Comparison of ENCODE assay signal across 8 cellular contexts in the genomic region with DNA sequence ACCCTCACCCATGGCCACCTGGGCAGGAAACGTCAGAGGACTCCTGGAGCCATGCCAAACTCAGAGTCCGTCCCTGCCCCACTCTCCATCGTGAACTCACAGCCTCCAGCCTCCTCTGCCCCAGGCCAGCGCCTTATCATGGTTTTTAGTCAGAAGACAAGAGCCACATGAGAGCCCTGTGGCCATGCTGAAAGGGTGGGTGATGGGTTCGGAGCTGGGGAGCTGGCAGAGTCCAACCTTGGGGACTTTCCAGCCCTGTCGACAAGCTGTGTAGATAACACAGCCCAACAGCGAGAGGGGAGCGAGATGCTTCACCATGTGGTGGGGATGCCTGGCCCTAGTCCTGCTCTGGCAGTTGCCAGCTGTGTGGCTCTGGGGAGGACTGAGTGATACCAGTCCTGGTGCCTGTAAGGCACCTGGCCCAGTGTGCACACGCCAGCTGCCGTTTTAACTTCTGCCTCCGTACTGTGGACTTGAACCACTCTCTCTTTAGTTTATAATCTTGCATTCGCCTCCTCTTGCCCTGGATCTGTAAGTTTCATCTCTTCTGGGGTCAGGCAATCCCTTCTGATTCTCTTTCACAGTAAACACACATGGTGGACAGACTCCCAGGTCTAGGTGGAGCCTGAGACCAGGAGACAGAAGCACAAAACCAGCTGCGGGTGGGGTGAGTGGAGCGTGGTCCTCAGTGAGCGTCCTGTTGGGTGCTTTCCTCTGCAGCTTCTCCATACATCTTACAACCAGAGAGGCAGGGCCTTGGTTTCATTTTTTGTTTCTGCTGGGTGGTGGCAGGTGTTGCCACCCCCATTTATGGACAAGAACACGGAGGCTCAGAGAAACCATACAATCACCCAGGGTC. TPM values are rescaled to one million over a fixed set of nuclear protein-coding genes. Genes with fewer than 3 reads are reported as not detected.
DNase-seq lines count a peak whose midpoint lies in the region; ATAC-seq and TF ChIP-seq lines count a peak whose summit lies in the region.

No MANE protein-coding gene starts in this region.

- no peaks in the 10 kb centered on the region for H3K9me3 ChIP-seq in CD4-positive, alpha-beta memory T cell (ENCODE audit: control insufficient read depth in 1 of 2, low read length in 2 of 2)

- peak; percentile 69 for ATAC-seq in HG03108 (IDR thresholded peaks at IDR 0.05; ENCODE audit: unreplicated experiment)
- ATAC-seq in central memory CD8-positive, alpha-beta T cell (replicated peaks; ENCODE audit: extremely low read depth, poor library complexity, severe bottlenecking) = peak; percentile 87

- peaks cover 6 to 22% of the 10 kb centered on the region in 2 donors for H3K36me3 Mint-ChIP-seq in CD4-positive, alpha-beta memory T cell
- H3K36me3 Mint-ChIP-seq in central memory CD8-positive, alpha-beta T cell (ENCODE audit: insufficient read depth) = peaks cover 11% of the 10 kb centered on the region
- peaks cover 32% of the 10 kb centered on the region for H3K36me3 Mint-ChIP-seq in HFFc6 (ENCODE audit: low read depth)

- peak overlapping the region in 5 of 8 donors; percentile 5 to 66 (median 50) for H3K4me3 Mint-ChIP-seq in CD4-positive, alpha-beta memory T cell
- peak overlapping the region; percentile 70 for H3K4me3 Mint-ChIP-seq in central memory CD8-positive, alpha-beta T cell
- no peak overlapping the region for H3K4me3 Mint-ChIP-seq in HFFc6

- in situ Hi-C loops in KBM-7 (cut with MboI; ENCODE audit: low pct_unique_long_range_greater_than_20kb, low sequenced_read_pairs) = no loop called here

- no peak overlapping the region for H3K27ac ChIP-seq in CD4-positive, alpha-beta memory T cell (ENCODE audit: low read depth, low read length)
- H3K27ac ChIP-seq in substantia nigra (ENCODE audit: low read depth, low read length, poor library complexity, severe bottlenecking) = no peak overlapping the region

- peaks cover 0 to 8% (median 5%) of the 10 kb centered on the region in 8 donors for H3K9me3 Mint-ChIP-seq in CD4-positive, alpha-beta memory T cell
- H3K9me3 Mint-ChIP-seq in central memory CD8-positive, alpha-beta T cell = no peaks in the 10 kb centered on the region
- H3K9me3 Mint-ChIP-seq in HFFc6 = peaks cover 8% of the 10 kb centered on the region

- H3K4me1 Mint-ChIP-seq in CD4-positive, alpha-beta memory T cell = peaks cover 4 to 14% (median 8%) of the 10 kb centered on the region in 4 donors
- H3K4me1 Mint-ChIP-seq in central memory CD8-positive, alpha-beta T cell = peaks cover 57% of the 10 kb centered on the region
- H3K4me1 Mint-ChIP-seq in HFFc6 (ENCODE audit: low read depth) = peaks cover 26% of the 10 kb centered on the region

- DNase-seq in CD4-positive, alpha-beta memory T cell = no peak
- peak; percentile 61 for DNase-seq in GM19240 (ENCODE audit: insufficient read length, low spot score)
- peak; percentile 27 to 49 for DNase-seq in central memory CD8-positive, alpha-beta T cell (ENCODE audit: low spot score in 2 of 2)
- no peak for DNase-seq in NCI-H187 treated with DMSO at 0.1 percent for 48 hours (lab: John Stamatoyannopoulos, UW)
- no peak for DNase-seq in KBM-7
- no peak for DNase-seq in substantia nigra (lab: John Stamatoyannopoulos, UW)
- DNase-seq in HFFc6 = no peak

- no peak for TF ChIP-seq CTCF in HFFc6 (IDR thresholded peaks at IDR 0.05)

- H3K27me3 ChIP-seq in CD4-positive, alpha-beta memory T cell (ENCODE audit: insufficient read depth, low read length) = no peaks in the 10 kb centered on the region

- no peaks in the 10 kb centered on the region for H3K27me3 Mint-ChIP-seq in CD4-positive, alpha-beta memory T cell
- no peaks in the 10 kb centered on the region for H3K27me3 Mint-ChIP-seq in central memory CD8-positive, alpha-beta T cell
- H3K27me3 Mint-ChIP-seq in HFFc6 (ENCODE audit: insufficient read depth) = no peaks in the 10 kb centered on the region; the same call in 1 of the 2 replicates

- H3K27ac Mint-ChIP-seq in CD4-positive, alpha-beta memory T cell = peak overlapping the region in 6 of 7 donors; percentile 65 to 96 (median 74)
- peak overlapping the region; percentile 95 for H3K27ac Mint-ChIP-seq in central memory CD8-positive, alpha-beta T cell (ENCODE audit: low read depth)
- H3K27ac Mint-ChIP-seq in HFFc6 = no peak overlapping the region

- H3K4me1 ChIP-seq in CD4-positive, alpha-beta memory T cell (ENCODE audit: insufficient read depth, low read length) = peaks cover 4% of the 10 kb centered on the region

- no peaks in the 10 kb centered on the region for H3K36me3 ChIP-seq in CD4-positive, alpha-beta memory T cell (ENCODE audit: insufficient read depth, low read length)

- POLR2A ChIA-PET in CD4-positive, alpha-beta memory T cell (lab: Charles Lee; ENCODE audit: partially characterized antibody) = interaction anchor here (1.4 kb wide), 1 partner anchor 9 kb away, joined by 4 read pairs; no protein-coding TSS in a partner anchor

- intact Hi-C loops in CD4-positive, alpha-beta memory T cell (cut with micrococcal nuclease) = no loop called here

- CTCF ChIA-PET in CD4-positive, alpha-beta memory T cell (lab: Charles Lee; ENCODE audit: partially characterized antibody) = interaction anchor here (0.7 kb wide), 1 partner anchor 118 kb away, joined by 3 read pairs; no protein-coding TSS in a partner anchor

- H3K4me3 ChIP-seq in CD4-positive, alpha-beta memory T cell (ENCODE audit: low read length in 2 of 2) = no peak overlapping the region

RNA-seq across cellular contexts. Expression of gene RIN3, which starts 55.3 kb away (rescaled TPM):
- 10 to 100 TPM; 66.9 to 74.9 TPM for total RNA-seq in CD4-positive, alpha-beta memory T cell
- polyA plus RNA-seq in CD4-positive, alpha-beta memory T cell = 10 to 100 TPM in 1 of 2 donors, 1 to 10 TPM in 1; 4.0 to 25.0 TPM
- total RNA-seq in HFFc6 (2021; fragmentation: NEBNext Ultra II Directional; extraction: Animal tissue kit (Norgen Biotek cat#: 25700)) = 10 to 100 TPM; 19.7 to 26.0 (median 24.6) TPM

Comparison
In these comparisons a context has a peak if more than half of its experiments do, and no peak if none do; other contexts are left out.
1. DNase-seq: peak in GM19240 (single experiment) and central memory CD8-positive, alpha-beta T cell (2 of 2); none in CD4-positive, alpha-beta memory T cell (0 of 5), NCI-H187 treated with DMSO at 0.1 percent for 48 hours (single experiment), KBM-7 (single experiment), substantia nigra (0 of 49) and HFFc6 (single experiment).